In the genomic region with DNA sequence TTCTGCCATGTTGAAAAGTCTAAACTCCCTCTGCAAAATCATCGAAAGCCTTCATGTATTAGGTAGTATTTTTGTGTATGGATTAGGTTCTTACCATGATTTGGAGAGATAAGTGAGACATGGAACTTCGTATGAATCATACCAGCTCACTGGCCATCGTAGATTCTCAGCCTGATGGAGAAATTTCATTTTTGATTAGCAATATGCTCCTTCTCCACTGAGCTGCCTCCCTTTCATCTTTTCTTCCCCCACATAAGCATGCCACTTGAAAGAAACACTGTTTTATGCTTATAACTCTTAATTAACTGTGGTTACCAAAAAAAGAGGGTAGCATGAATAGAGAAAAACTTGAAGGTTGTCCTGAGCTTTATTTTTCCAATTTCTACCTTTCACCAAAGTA, we compare ENCODE assay signal across 1 cellular context.
TF ChIP-seq lines count a peak whose summit lies in the region.

No MANE protein-coding gene starts in this region.

TF ChIP-seq in GM12878, 131 proteins besides CTCF, POLR2A, EP300 and RAD21 (continued from another document):
- TF ChIP-seq REST (IDR thresholded peaks at IDR 0.05; ENCODE audit: low read depth, low read length) (no peak), MTA2 (IDR thresholded peaks at IDR 0.05; ENCODE audit: low read depth) (no peak), IKZF2 (IDR thresholded peaks at IDR 0.05) (no peak), NR2C2 (IDR thresholded peaks at IDR 0.05; ENCODE audit: borderline replicate concordance, control insufficient read depth, insufficient read length, low read depth) (no peak), NFIC (IDR thresholded peaks at IDR 0.05; ENCODE audit: low read depth, low read length) (no peak)
